In the genomic region with DNA sequence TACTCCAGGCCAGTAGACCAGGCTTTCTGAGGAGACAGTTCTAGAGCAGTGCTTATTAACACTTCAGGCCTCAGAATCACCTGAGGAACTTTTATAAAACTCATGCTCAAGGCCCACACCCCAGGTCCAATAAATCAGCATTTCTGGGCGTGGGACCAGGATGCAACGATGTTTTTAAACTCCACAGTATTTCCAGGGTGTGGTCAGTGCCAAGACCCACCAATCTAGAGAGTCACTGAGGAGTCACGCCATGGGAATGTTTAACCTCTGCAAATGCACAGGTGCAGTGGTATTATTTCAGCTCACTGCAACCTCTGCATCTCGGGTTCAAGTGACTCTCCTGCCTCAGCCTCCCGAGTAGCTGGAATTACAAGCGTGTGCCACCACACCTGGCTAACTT, we compare ENCODE assay signal across 32 cellular contexts.
"Had no signal": no experiment of that assay in that cellular context is flagged by ENCODE, and none has a peak within 500 bp of the region (broad histone marks: within the 10 kb centered on the region; RNA-seq: fewer than 3 reads in every experiment).

No MANE protein-coding gene starts in this region.

- H3K27me3 ChIP-seq: ascending aorta, breast epithelium, cardiac muscle cell, dorsolateral prefrontal cortex, gastrocnemius medialis had no signal

- H3K4me3 ChIP-seq: ascending aorta, breast epithelium, cardiac muscle cell, coronary artery, dorsolateral prefrontal cortex, gastrocnemius medialis had no signal

- H3K27ac ChIP-seq: ascending aorta, breast epithelium, cardiac muscle cell, coronary artery, dorsolateral prefrontal cortex, gastrocnemius medialis, VCaP had no signal

- H3K9me3 ChIP-seq: ascending aorta, breast epithelium, gastrocnemius medialis had no signal

- DNase-seq: activated CD4-positive, alpha-beta memory T cell treated with anti-CD3 and anti-CD28 coated beads, Interleukin-2, amount 10 ng/mL, durations not matched to agents 7 days and 5 days; activated CD4-positive, alpha-beta T cell treated with anti-CD3 and anti-CD28 coated beads for 1 hour; activated CD4-positive, alpha-beta T cell treated with anti-CD3 and anti-CD28 coated beads for 4 hours; activated CD4-positive, alpha-beta T cell treated with anti-CD3 and anti-CD28 coated beads, Interleukin-2, amount 10 ng/mL, durations not matched to agents 7 days and 5 days; activated CD4-positive, alpha-beta T cell treated with anti-CD3 and anti-CD28 coated beads, Interleukin-2, amount 50 U/mL, for 4 hours; activated CD8-positive, alpha-beta memory T cell treated with anti-CD3 and anti-CD28 coated beads, Interleukin-2, amount 50 U/mL, for 48 hours; activated gamma-delta T cell; activated naive CD4-positive, alpha-beta T cell; activated naive CD4-positive, alpha-beta T cell treated with anti-CD3 and anti-CD28 coated beads, Interleukin-2, amount 10 ng/mL, durations not matched to agents 7 days and 5 days; activated naive CD8-positive, alpha-beta T cell treated with anti-CD3 and anti-CD28 coated beads, Interleukin-2, amount 10 ng/mL, durations not matched to agents 7 days and 5 days; activated T-cell treated with anti-CD3 and anti-CD28 coated beads for 4 hours; activated T-cell treated with anti-CD3 and anti-CD28 coated beads, Interleukin-2, amount 50 U/mL, for 24 hours; activated T-cell treated with anti-CD3 and anti-CD28 coated beads, Interleukin-2, amount 50 U/mL, for 72 hours; central memory CD4-positive, alpha-beta T cell; cerebellar nuclear complex; dorsolateral prefrontal cortex; effector memory CD4-positive, alpha-beta T cell; endodermal cell; foreskin fibroblast; gastrocnemius medialis; glutamatergic neuron; SW 1271; T-cell; T1000 had no signal

- ATAC-seq: activated naive CD4-positive, alpha-beta T cell treated with anti-CD3 and anti-CD28 coated beads, Interleukin-2, amount 50 U/mL, for 72 hours; activated T-cell treated with anti-CD3 and anti-CD28 coated beads, Interleukin-2, amount 50 U/mL, for 72 hours; esophagus mucosa; gastrocnemius medialis; T-cell; WTC11 had no signal

- H3K4me1 ChIP-seq: ascending aorta, breast epithelium, gastrocnemius medialis had no signal
